ENCODE assay signal across 17 cellular contexts in the genomic region with DNA sequence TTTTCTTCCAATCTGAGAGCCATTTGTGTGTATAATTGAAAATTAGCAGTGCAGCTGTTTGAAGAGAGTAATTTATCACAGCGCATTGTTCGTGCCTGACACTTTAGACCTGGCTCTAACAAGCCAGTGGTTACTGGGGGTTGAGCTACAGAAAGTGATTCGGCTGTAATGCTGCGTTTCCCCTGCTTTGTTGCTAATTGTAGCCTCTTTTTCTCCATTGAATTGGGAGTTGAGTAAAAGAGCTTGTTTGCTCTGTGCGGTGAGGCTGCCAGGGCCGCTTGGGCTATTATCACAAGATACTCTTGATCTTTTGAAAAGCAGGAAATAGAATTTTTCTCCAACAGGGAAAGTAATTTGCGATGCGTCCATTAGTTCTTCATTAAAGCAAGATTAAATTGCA.
A peak's percentile ranks its signal among the peaks of the same experiment; 100 is the strongest.
DNase-seq lines count a peak whose midpoint lies in the region; ATAC-seq and TF ChIP-seq lines count a peak whose summit lies in the region.
"Had no signal": no experiment of that assay in that cellular context is flagged by ENCODE, and none has a peak within 500 bp of the region (broad histone marks: within the 10 kb centered on the region; RNA-seq: fewer than 3 reads in every experiment).

No MANE protein-coding gene starts in this region.

- no peak for TF ChIP-seq CTCF in activated CD8-positive, alpha-beta T cell treated with anti-CD3 and anti-CD28 coated beads for 36 hours (IDR thresholded peaks at IDR 0.05)
- no peak for TF ChIP-seq CTCF in uterus (IDR thresholded peaks at IDR 0.05)

- peaks cover 8% of the 10 kb centered on the region for H3K27me3 Mint-ChIP-seq in activated CD8-positive, alpha-beta T cell treated with anti-CD3 and anti-CD28 coated beads for 36 hours

- CTCF ChIA-PET in activated CD8-positive, alpha-beta T cell treated with anti-CD3 and anti-CD28 coated beads for 36 hours (lab: Charles Lee): no interaction called here

- no peaks in the 10 kb centered on the region for H3K27me3 ChIP-seq in uterus
- H3K27me3 ChIP-seq: gastroesophageal sphincter had no signal

- POLR2A ChIA-PET in activated CD8-positive, alpha-beta T cell treated with anti-CD3 and anti-CD28 coated beads for 36 hours (lab: Charles Lee): no interaction called here

- H3K36me3 Mint-ChIP-seq in activated CD8-positive, alpha-beta T cell treated with anti-CD3 and anti-CD28 coated beads for 36 hours (ENCODE audit: low read depth): no peaks in the 10 kb centered on the region
- H3K36me3 Mint-ChIP-seq: activated naive CD4-positive, alpha-beta T cell treated with anti-CD3 and anti-CD28 coated beads, Interleukin-2, amount 50 U/mL, for 24 hours had no signal

- no peaks in the 10 kb centered on the region for H3K4me1 Mint-ChIP-seq in activated CD8-positive, alpha-beta T cell treated with anti-CD3 and anti-CD28 coated beads for 36 hours (ENCODE audit: low read depth)
- H3K4me1 Mint-ChIP-seq: activated naive CD4-positive, alpha-beta T cell treated with anti-CD3 and anti-CD28 coated beads, Interleukin-2, amount 50 U/mL, for 24 hours had no signal

- H3K27ac Mint-ChIP-seq in activated CD8-positive, alpha-beta T cell treated with anti-CD3 and anti-CD28 coated beads for 36 hours: no peak overlapping the region
- H3K27ac Mint-ChIP-seq: activated naive CD4-positive, alpha-beta T cell treated with anti-CD3 and anti-CD28 coated beads, Interleukin-2, amount 50 U/mL, for 24 hours; T-helper 17 cell had no signal

- intact Hi-C loops in activated CD8-positive, alpha-beta T cell treated with anti-CD3 and anti-CD28 coated beads for 36 hours (cut with micrococcal nuclease): no loop called here
- intact Hi-C loops in uterus (cut with DNase I; ENCODE audit: low total_unique reads): no loop called here

- ATAC-seq in activated CD8-positive, alpha-beta T cell treated with anti-CD3 and anti-CD28 coated beads for 36 hours: no peak
- ATAC-seq in GM18505 (IDR thresholded peaks at IDR 0.05; ENCODE audit: unreplicated experiment): no peak
- ATAC-seq: gastroesophageal sphincter, T-helper 17 cell had no signal

- H3K36me3 ChIP-seq in uterus: no peaks in the 10 kb centered on the region
- H3K36me3 ChIP-seq: gastroesophageal sphincter had no signal

- H3K4me3 ChIP-seq in uterus: no peak overlapping the region
- H3K4me3 ChIP-seq: gastroesophageal sphincter had no signal

- no peaks in the 10 kb centered on the region for H3K9me3 ChIP-seq in uterus
- H3K9me3 ChIP-seq: gastroesophageal sphincter had no signal

- no peak for TF ChIP-seq POLR2A in uterus (IDR thresholded peaks at IDR 0.05)
- no peak for TF ChIP-seq POLR2A in GM18505 (IDR thresholded peaks at IDR 0.05; ENCODE audit: borderline replicate concordance, extremely low read depth, insufficient read depth, insufficient read length)

- H3K9me3 Mint-ChIP-seq in activated CD8-positive, alpha-beta T cell treated with anti-CD3 and anti-CD28 coated beads for 36 hours: no peaks in the 10 kb centered on the region
- H3K9me3 Mint-ChIP-seq: activated naive CD4-positive, alpha-beta T cell treated with anti-CD3 and anti-CD28 coated beads, Interleukin-2, amount 50 U/mL, for 24 hours had no signal

- DNase-seq in DMS153 treated with DMSO at 0.1 percent for 48 hours (lab: John Stamatoyannopoulos, UW; ENCODE audit: unreplicated experiment) (peak; percentile 99), NCI-H146 treated with DMSO at 0.1 percent for 48 hours (lab: John Stamatoyannopoulos, UW; ENCODE audit: unreplicated experiment) (peak; percentile 100), NCI-H748 treated with DMSO at 0.1 percent for 48 hours (lab: John Stamatoyannopoulos, UW) (peak; percentile 95), medulla oblongata (ENCODE audit: extremely low spot score) (peak; percentile 12), germinal center (ENCODE audit: low spot score) (no peak), uterus (no peak)
- no peak for DNase-seq in activated CD8-positive, alpha-beta T cell treated with anti-CD3 and anti-CD28 coated beads for 36 hours
- DNase-seq: activated CD4-positive, alpha-beta T cell treated with anti-CD3 and anti-CD28 coated beads for 1 hour; DND-41; NCI-H526 treated with DMSO at 0.1 percent for 48 hours; posterior cingulate gyrus; stimulated activated CD4-positive, alpha-beta T cell treated with anti-CD3 and anti-CD28 coated beads, Interleukin-12 subunit alpha, Interleukin-12 subunit beta, amount 100 ng/mL, for 4 hours; T-helper 17 cell had no signal

- no peak overlapping the region for H3K4me3 Mint-ChIP-seq in activated CD8-positive, alpha-beta T cell treated with anti-CD3 and anti-CD28 coated beads for 36 hours
- H3K4me3 Mint-ChIP-seq: activated naive CD4-positive, alpha-beta T cell treated with anti-CD3 and anti-CD28 coated beads, Interleukin-2, amount 50 U/mL, for 24 hours; T-helper 17 cell had no signal

- no peaks in the 10 kb centered on the region for H3K4me1 ChIP-seq in uterus
- H3K4me1 ChIP-seq: gastroesophageal sphincter had no signal

- no peak overlapping the region for H3K27ac ChIP-seq in uterus
- H3K27ac ChIP-seq: gastroesophageal sphincter, RWPE1 had no signal

Comparison
In these comparisons a context has a peak if more than half of its experiments do, and no peak if none do; other contexts are left out.
1. DNase-seq: peak in DMS153 treated with DMSO at 0.1 percent for 48 hours (single experiment), NCI-H146 treated with DMSO at 0.1 percent for 48 hours (single experiment), NCI-H748 treated with DMSO at 0.1 percent for 48 hours (single experiment) and medulla oblongata (single experiment); none in germinal center (single experiment), activated CD8-positive, alpha-beta T cell treated with anti-CD3 and anti-CD28 coated beads for 36 hours (single experiment) and uterus (0 of 2).